ENCODE assay signal across 1 cellular context in the genomic region with DNA sequence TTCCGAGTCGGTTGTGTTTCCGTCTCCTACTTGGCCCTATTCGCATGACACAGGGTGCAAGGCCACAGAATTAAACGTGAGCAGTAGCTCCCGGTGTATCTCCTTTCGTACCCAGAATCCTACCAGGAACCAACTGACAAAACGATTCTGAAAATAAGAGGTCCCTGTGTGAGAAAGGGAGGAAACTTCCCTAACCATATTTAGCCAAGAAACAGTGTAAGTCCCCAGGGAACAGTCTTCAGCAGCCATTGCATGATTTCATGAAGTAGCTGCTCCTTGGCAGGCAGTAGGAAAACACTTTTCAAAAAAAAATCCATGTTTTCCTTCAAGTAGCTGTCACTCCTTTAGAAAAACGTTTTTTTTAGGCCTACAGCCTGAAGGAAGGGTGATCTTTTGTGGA.
TF ChIP-seq lines count a peak whose summit lies in the region.

No MANE protein-coding gene starts in this region.

TF ChIP-seq in GM12878, 131 proteins besides CTCF, POLR2A, EP300 and RAD21:
- TF ChIP-seq MEF2B (IDR thresholded peaks at IDR 0.05; ENCODE audit: partially characterized antibody, poor library complexity, severe bottlenecking) = peak; percentile 36
- no peak for TF ChIP-seq RAD51 (IDR thresholded peaks at IDR 0.05)
